7 cellular contexts compared by ENCODE assay signal in genomic region chr10:11684341-11684716, GRCh38. TPM values are rescaled to one million over a fixed set of nuclear protein-coding genes. Genes with fewer than 3 reads are reported as not detected.
A peak's percentile ranks its signal among the peaks of the same experiment; 100 is the strongest.
DNase-seq lines count a peak whose midpoint lies in the region; ATAC-seq and TF ChIP-seq lines count a peak whose summit lies in the region.
"Not testable (repeated sequence)": the region's sequence is repeated elsewhere in the genome, so short reads cannot be mapped to it uniquely, and the experiment has no call there.

No MANE protein-coding gene starts in this region.

- H3K9me2 ChIP-seq in OCI-LY7 (ENCODE audit: insufficient read depth, low read length) = not testable (repeated sequence)

- peak overlapping the region; percentile 100 for H3K27ac ChIP-seq in OCI-LY7 (ENCODE audit: low read depth, low read length, poor library complexity, severe bottlenecking)
- peak overlapping the region; percentile 70 to 73 for H3K27ac ChIP-seq in ovary

- not testable (repeated sequence) for H4K20me1 ChIP-seq in OCI-LY7 (ENCODE audit: insufficient read depth, low read length)

- H3K4me3 ChIP-seq in OCI-LY7 (ENCODE audit: low read depth, low read length, poor library complexity, severe bottlenecking) = peak overlapping the region; percentile 66
- not testable (repeated sequence) for H3K4me3 ChIP-seq in ovary

- peaks cover 21% of the 10 kb centered on the region for H3K4me1 Mint-ChIP-seq in activated T-helper 2 cell treated with anti-CD3 and anti-CD28 coated beads, Interferon-gamma antibody, Interleukin-2, Interleukin-4, amounts not matched to agents 10 μg/mL and 5 μg/mL and 100 μg/mL, durations not matched to agents 14 hours and 24 hours and 36 hours (ENCODE audit: low read depth)

- CTCF ChIA-PET in OCI-LY7 (lab: Charles Lee; ENCODE audit: unreplicated experiment) = interaction anchor here (0.8 to 1.3 kb wide), 2 partner anchors 15 to 169 kb away, joined by 3 read pairs; no protein-coding TSS in a partner anchor

- not testable (repeated sequence) for H3K27me3 ChIP-seq in ovary

- H3K9me3 ChIP-seq in OCI-LY7 (ENCODE audit: low read length); ovary: not testable (repeated sequence)

- not testable (repeated sequence) for TF ChIP-seq EP300 in ovary (IDR thresholded peaks at IDR 0.05)

- H3K36me3 Mint-ChIP-seq in activated T-helper 2 cell treated with anti-CD3 and anti-CD28 coated beads, Interferon-gamma antibody, Interleukin-2, Interleukin-4, amounts not matched to agents 10 μg/mL and 5 μg/mL and 100 μg/mL, durations not matched to agents 14 hours and 24 hours and 36 hours (ENCODE audit: low read depth) = not testable (repeated sequence)

- TF ChIP-seq CTCF in OCI-LY7 (conservative IDR thresholded peaks at IDR 0.05; ENCODE audit: low read length); ovary (IDR thresholded peaks at IDR 0.05): not testable (repeated sequence)

- intact Hi-C loops in OCI-LY7 (cut with micrococcal nuclease; ENCODE audit: unreplicated experiment) = loop anchor here (1.0 to 10.0 kb wide), 3 partner anchors 22 to 360 kb away; partner anchors contain the start of gene UPF2
- intact Hi-C loops in activated T-helper 2 cell treated with anti-CD3 and anti-CD28 coated beads, Interferon-gamma antibody, Interleukin-2, Interleukin-4, amounts not matched to agents 10 μg/mL and 5 μg/mL and 100 μg/mL, durations not matched to agents 14 hours and 24 hours and 36 hours (cut with micrococcal nuclease) = loop anchor here (10.0 kb wide), 1 partner anchor 170 kb away; no protein-coding TSS in a partner anchor
- intact Hi-C loops in ovary (cut with DNase I) = not testable (repeated sequence)

- H3K4me3 Mint-ChIP-seq in activated T-helper 2 cell treated with anti-CD3 and anti-CD28 coated beads, Interferon-gamma antibody, Interleukin-2, Interleukin-4, amounts not matched to agents 10 μg/mL and 5 μg/mL and 100 μg/mL, durations not matched to agents 14 hours and 24 hours and 36 hours (ENCODE audit: low read depth) = peak overlapping the region; percentile 30

- 77 to 87% (median 87%) methylated on average over 4 of the region's 4 CpGs for WGBS in ovary, 3 donors

- not testable (repeated sequence) for H3K27ac Mint-ChIP-seq in activated T-helper 2 cell treated with anti-CD3 and anti-CD28 coated beads, Interferon-gamma antibody, Interleukin-2, Interleukin-4, amounts not matched to agents 10 μg/mL and 5 μg/mL and 100 μg/mL, durations not matched to agents 14 hours and 24 hours and 36 hours

- DNase-seq in OCI-LY7 (ENCODE audit: low spot score) = peak; percentile 67
- not testable (repeated sequence) for DNase-seq in activated T-helper 2 cell treated with anti-CD3 and anti-CD28 coated beads, Interferon-gamma antibody, Interleukin-2, Interleukin-4, amounts not matched to agents 10 μg/mL and 5 μg/mL and 100 μg/mL, durations not matched to agents 14 hours and 24 hours and 36 hours (ENCODE audit: low spot score); ovary

- H3K79me2 ChIP-seq in OCI-LY7 (ENCODE audit: insufficient read depth, low read depth, low read length) = peaks cover 19% of the 10 kb centered on the region; the same call in 1 of the 2 replicates

- not testable (repeated sequence) for TF ChIP-seq POLR2A in ovary (IDR thresholded peaks at IDR 0.05)

- peaks cover 22% of the 10 kb centered on the region; the same call in 1 of the 2 replicates for H3K36me3 ChIP-seq in OCI-LY7 (ENCODE audit: insufficient read depth, low read length)
- not testable (repeated sequence) for H3K36me3 ChIP-seq in ovary

- peak overlapping the region; percentile 79 for H3K4me2 ChIP-seq in OCI-LY7 (ENCODE audit: low read length)

- H2AFZ ChIP-seq in OCI-LY7 (ENCODE audit: low read length) = peak overlapping the region; percentile 8; the same call in 1 of the 2 replicates

- H3K4me1 ChIP-seq in OCI-LY7 (ENCODE audit: insufficient read depth, low read length, poor library complexity, severe bottlenecking) = peaks cover 96% of the 10 kb centered on the region
- not testable (repeated sequence) for H3K4me1 ChIP-seq in ovary (ENCODE audit: insufficient read depth)

- ATAC-seq in GM18499 (IDR thresholded peaks at IDR 0.05; ENCODE audit: insufficient read depth, unreplicated experiment) = peak; percentile 5
- ATAC-seq in GM21529 (IDR thresholded peaks at IDR 0.05; ENCODE audit: unreplicated experiment) = peak; percentile 12
- ATAC-seq in HG03097 (IDR thresholded peaks at IDR 0.05; ENCODE audit: low FRiP score, unreplicated experiment) = peak; percentile 3
- peak; percentile 2 for ATAC-seq in esophagus mucosa

- POLR2A ChIA-PET in OCI-LY7 (lab: Charles Lee) = interaction anchor here (0.6 to 8.4 kb wide), 12 partner anchors 12 to 156 kb away, joined by 3 to 109 read pairs (median 3); no protein-coding TSS in a partner anchor

- TSS peak; percentile 85 for BruUV-seq in OCI-LY7 (replicated peaks; lab: Mats Ljungman, UMichigan)

- H3K27me3 Mint-ChIP-seq in activated T-helper 2 cell treated with anti-CD3 and anti-CD28 coated beads, Interferon-gamma antibody, Interleukin-2, Interleukin-4, amounts not matched to agents 10 μg/mL and 5 μg/mL and 100 μg/mL, durations not matched to agents 14 hours and 24 hours and 36 hours (ENCODE audit: low read depth) = peaks cover 51% of the 10 kb centered on the region

- not testable (repeated sequence) for H3K9me3 Mint-ChIP-seq in activated T-helper 2 cell treated with anti-CD3 and anti-CD28 coated beads, Interferon-gamma antibody, Interleukin-2, Interleukin-4, amounts not matched to agents 10 μg/mL and 5 μg/mL and 100 μg/mL, durations not matched to agents 14 hours and 24 hours and 36 hours

RNA-seq across cellular contexts. Expression of gene ECHDC3, which starts 57.9 kb away (rescaled TPM):
- total RNA-seq in OCI-LY7 (2014; rRNA removed; shearing (Covaris generic)) = 0.26 TPM in 1 of 2 replicates, not detected in the other
- not detected in 2 replicates for total RNA-seq in OCI-LY7 (2022)
- 0.23 TPM in 1 of 2 replicates, not detected in the other for total RNA-seq in activated T-helper 2 cell treated with anti-CD3 and anti-CD28 coated beads, Interferon-gamma antibody, Interleukin-2, Interleukin-4, amounts not matched to agents 10 μg/mL and 5 μg/mL and 100 μg/mL, durations not matched to agents 14 hours and 24 hours and 36 hours
- 17.8 TPM for total RNA-seq in esophagus mucosa
- total RNA-seq in ovary = 10 to 100 TPM; 13.1 to 33.2 (median 15.3) TPM
- polyA plus RNA-seq in ovary = 10 to 100 TPM; 17.8 to 28.0 TPM

Comparison
In these comparisons a context has a peak if more than half of its experiments do, and no peak if none do; other contexts are left out.
1. RNA of gene ECHDC3, which starts 57.9 kb away (total RNA-seq): 17.8 TPM in esophagus mucosa (single experiment) and 13.1 to 33.2 TPM in ovary; 0.23 TPM in activated T-helper 2 cell treated with anti-CD3 and anti-CD28 coated beads, Interferon-gamma antibody, Interleukin-2, Interleukin-4, amounts not matched to agents 10 μg/mL and 5 μg/mL and 100 μg/mL, durations not matched to agents 14 hours and 24 hours and 36 hours and 0.26 TPM in OCI-LY7; every median in the first group is over 10 times any median in the second.
2. Peak in every context shown above with its lines, with median percentiles within 50 percentile points of each other: ATAC-seq.